In genomic region chr2:102278720-102279390, GRCh38 we compare ENCODE assay signal across 22 cellular contexts. TPM values are rescaled to one million over a fixed set of nuclear protein-coding genes. Genes with fewer than 3 reads are reported as not detected.
A peak's percentile ranks its signal among the peaks of the same experiment; 100 is the strongest.
DNase-seq lines count a peak whose midpoint lies in the region; ATAC-seq and TF ChIP-seq lines count a peak whose summit lies in the region.
"Had no signal": no experiment of that assay in that cellular context is flagged by ENCODE, and none has a peak within 500 bp of the region (broad histone marks: within the 10 kb centered on the region; RNA-seq: fewer than 3 reads in every experiment).

No MANE protein-coding gene starts in this region.

- no peak overlapping the region for H3K4me3 ChIP-seq in fibroblast of lung (replicated peaks in 1 of 4; ENCODE audit: control extremely low read depth in 1 of 4, insufficient read depth in 1 of 4, low read depth in 3 of 4, low read length in 4 of 4)
- H3K4me3 ChIP-seq in gastrocnemius medialis: no peak overlapping the region
- H3K4me3 ChIP-seq: adrenal gland had no signal

- H3K4me2 ChIP-seq in fibroblast of lung (ENCODE audit: extremely low read depth, insufficient read depth, low read length): no peak overlapping the region

- in situ Hi-C loops in gastrocnemius medialis (cut with MboI; ENCODE audit: low sequenced_read_pairs in 4 of 4): loop anchor here in 1 of 4 donors (25.0 kb wide), 1 partner anchor 158 kb away; no protein-coding TSS in a partner anchor

- no peak overlapping the region for H2AFZ ChIP-seq in fibroblast of lung (ENCODE audit: low read length)

- no peaks in the 10 kb centered on the region for H3K79me2 ChIP-seq in fibroblast of lung (ENCODE audit: control insufficient read depth, insufficient read depth, low read length)

- peaks cover 43% of the 10 kb centered on the region for H3K36me3 Mint-ChIP-seq in activated CD8-positive, alpha-beta T cell treated with anti-CD3 and anti-CD28 coated beads, Interleukin-2, amount 10 ng/mL, durations not matched to agents 7 days and 5 days (ENCODE audit: low read depth)
- no peaks in the 10 kb centered on the region for H3K36me3 Mint-ChIP-seq in activated CD8-positive, alpha-beta T cell treated with anti-CD3 and anti-CD28 coated beads for 36 hours (ENCODE audit: low read depth)

- intact Hi-C loops in activated CD8-positive, alpha-beta T cell treated with anti-CD3 and anti-CD28 coated beads for 36 hours (cut with micrococcal nuclease): no loop called here
- intact Hi-C loops in gastrocnemius medialis (cut with DNase I; ENCODE audit: low total_unique reads): no loop called here

- no peak overlapping the region for H3K9ac ChIP-seq in fibroblast of lung (ENCODE audit: insufficient read depth, low read length)

- POLR2A ChIA-PET in activated CD8-positive, alpha-beta T cell treated with anti-CD3 and anti-CD28 coated beads, Interleukin-2, amount 10 ng/mL, durations not matched to agents 7 days and 5 days (lab: Charles Lee): no interaction called here
- POLR2A ChIA-PET in activated CD8-positive, alpha-beta T cell treated with anti-CD3 and anti-CD28 coated beads for 36 hours (lab: Charles Lee): no interaction called here

- peaks cover 2% of the 10 kb centered on the region for H3K27me3 ChIP-seq in fibroblast of lung (ENCODE audit: control insufficient read depth, insufficient read depth, low read length)
- no peaks in the 10 kb centered on the region for H3K27me3 ChIP-seq in gastrocnemius medialis
- H3K27me3 ChIP-seq: adrenal gland had no signal

- H3K36me3 ChIP-seq in fibroblast of lung (ENCODE audit: control insufficient read depth, insufficient read depth, low read length): no peaks in the 10 kb centered on the region
- H3K36me3 ChIP-seq in gastrocnemius medialis: no peaks in the 10 kb centered on the region
- H3K36me3 ChIP-seq: adrenal gland had no signal

- CTCF ChIA-PET in activated CD8-positive, alpha-beta T cell treated with anti-CD3 and anti-CD28 coated beads, Interleukin-2, amount 10 ng/mL, durations not matched to agents 7 days and 5 days (lab: Charles Lee): interaction anchor here (1.1 to 6.7 kb wide), 5 partner anchors 12 to 165 kb away, joined by 3 to 38 read pairs (median 4); no protein-coding TSS in a partner anchor
- CTCF ChIA-PET in activated CD8-positive, alpha-beta T cell treated with anti-CD3 and anti-CD28 coated beads for 36 hours (lab: Charles Lee): interaction anchor here (1.4 kb wide), 1 partner anchor 25 kb away, joined by 4 read pairs; no protein-coding TSS in a partner anchor

- no peaks in the 10 kb centered on the region for H3K27me3 Mint-ChIP-seq in activated CD8-positive, alpha-beta T cell treated with anti-CD3 and anti-CD28 coated beads, Interleukin-2, amount 10 ng/mL, durations not matched to agents 7 days and 5 days (ENCODE audit: low read depth)
- H3K27me3 Mint-ChIP-seq in activated CD8-positive, alpha-beta T cell treated with anti-CD3 and anti-CD28 coated beads for 36 hours: peaks cover 4% of the 10 kb centered on the region
- H3K27me3 Mint-ChIP-seq: CD4-positive, alpha-beta T cell; T-helper 17 cell had no signal

- no peak for TF ChIP-seq CTCF in activated CD8-positive, alpha-beta T cell treated with anti-CD3 and anti-CD28 coated beads for 36 hours (IDR thresholded peaks at IDR 0.05)
- TF ChIP-seq CTCF in fibroblast of lung (conservative IDR thresholded peaks at IDR 0.05 in 1 of 2, IDR thresholded peaks at IDR 0.05 in 1 of 2; ENCODE audit: low read depth in 1 of 2, low read length in 2 of 2): no peak
- TF ChIP-seq CTCF in gastrocnemius medialis (IDR thresholded peaks at IDR 0.05 in 4 of 5, conservative IDR thresholded peaks at IDR 0.05 in 1 of 5): no peak

- no peaks in the 10 kb centered on the region for H3K4me1 ChIP-seq in fibroblast of lung (ENCODE audit: control insufficient read depth, extremely low read depth, insufficient read depth, low read length)
- H3K4me1 ChIP-seq in gastrocnemius medialis: no peaks in the 10 kb centered on the region
- H3K4me1 ChIP-seq: adrenal gland had no signal

- no peak for DNase-seq in activated CD8-positive, alpha-beta T cell treated with anti-CD3 and anti-CD28 coated beads, Interleukin-2, amount 10 ng/mL, durations not matched to agents 7 days and 5 days
- no peak for DNase-seq in activated CD8-positive, alpha-beta T cell treated with anti-CD3 and anti-CD28 coated beads for 36 hours
- DNase-seq in NOMO-1 treated with DMSO at 0.1 percent for 48 hours (lab: John Stamatoyannopoulos, UW; ENCODE audit: unreplicated experiment) (peak; percentile 56), fibroblast of lung (ENCODE audit: low read depth in 2 of 2) (peak; percentile 34 to 52), gastrocnemius medialis (peak; percentile 76 to 80)
- DNase-seq: ACHN; activated CD8-positive, alpha-beta memory T cell treated with anti-CD3 and anti-CD28 coated beads for 24 hours; CD4-positive, alpha-beta T cell; HFFc6; left cardiac atrium; midbrain; NCI-H1092 treated with DMSO at 0.1 percent for 48 hours; NCI-H526; nucleus accumbens; SIG-M5; substantia nigra; T-helper 17 cell had no signal

- no peak overlapping the region for H3K4me3 Mint-ChIP-seq in activated CD8-positive, alpha-beta T cell treated with anti-CD3 and anti-CD28 coated beads, Interleukin-2, amount 10 ng/mL, durations not matched to agents 7 days and 5 days
- H3K4me3 Mint-ChIP-seq in activated CD8-positive, alpha-beta T cell treated with anti-CD3 and anti-CD28 coated beads for 36 hours: no peak overlapping the region
- H3K4me3 Mint-ChIP-seq: CD4-positive, alpha-beta T cell; HFFc6; T-helper 17 cell; WTC11 had no signal

- no peak for TF ChIP-seq POLR2A in gastrocnemius medialis (IDR thresholded peaks at IDR 0.05)

- peak overlapping the region; percentile 80 for H3K27ac Mint-ChIP-seq in activated CD8-positive, alpha-beta T cell treated with anti-CD3 and anti-CD28 coated beads, Interleukin-2, amount 10 ng/mL, durations not matched to agents 7 days and 5 days
- H3K27ac Mint-ChIP-seq in activated CD8-positive, alpha-beta T cell treated with anti-CD3 and anti-CD28 coated beads for 36 hours: no peak overlapping the region
- H3K27ac Mint-ChIP-seq: CD4-positive, alpha-beta T cell; HFFc6; T-helper 17 cell; WTC11 had no signal

- H3K4me1 Mint-ChIP-seq in activated CD8-positive, alpha-beta T cell treated with anti-CD3 and anti-CD28 coated beads, Interleukin-2, amount 10 ng/mL, durations not matched to agents 7 days and 5 days (ENCODE audit: low read depth): peaks cover 72% of the 10 kb centered on the region
- H3K4me1 Mint-ChIP-seq in activated CD8-positive, alpha-beta T cell treated with anti-CD3 and anti-CD28 coated beads for 36 hours (ENCODE audit: low read depth): peaks cover 26% of the 10 kb centered on the region
- H3K4me1 Mint-ChIP-seq: WTC11 had no signal

- H3K27ac ChIP-seq in fibroblast of lung (ENCODE audit: insufficient read depth, low read length) (no peak overlapping the region), gastrocnemius medialis (peak overlapping the region in 3 of 4 donors; percentile 16 to 78 (median 47))
- H3K27ac ChIP-seq: adrenal gland had no signal

- H3K9me3 ChIP-seq in fibroblast of lung (ENCODE audit: control insufficient read depth, insufficient read depth, low read depth, low read length) (no peaks in the 10 kb centered on the region), gastrocnemius medialis (no peaks in the 10 kb centered on the region)
- H3K9me3 ChIP-seq: adrenal gland had no signal

- no peak for ATAC-seq in activated CD8-positive, alpha-beta T cell treated with anti-CD3 and anti-CD28 coated beads, Interleukin-2, amount 10 ng/mL, durations not matched to agents 7 days and 5 days
- no peak for ATAC-seq in activated CD8-positive, alpha-beta T cell treated with anti-CD3 and anti-CD28 coated beads for 36 hours
- ATAC-seq in gastrocnemius medialis (peak; percentile 93 to 98), GM21737 (IDR thresholded peaks at IDR 0.05; ENCODE audit: unreplicated experiment) (no peak), HG03108 (IDR thresholded peaks at IDR 0.05; ENCODE audit: unreplicated experiment) (no peak), HG03135 (IDR thresholded peaks at IDR 0.05; ENCODE audit: unreplicated experiment) (no peak)
- ATAC-seq: left cardiac atrium, T-helper 17 cell, WTC11 had no signal

- peaks cover 21% of the 10 kb centered on the region for H3K9me3 Mint-ChIP-seq in activated CD8-positive, alpha-beta T cell treated with anti-CD3 and anti-CD28 coated beads, Interleukin-2, amount 10 ng/mL, durations not matched to agents 7 days and 5 days (ENCODE audit: insufficient read depth)
- H3K9me3 Mint-ChIP-seq in activated CD8-positive, alpha-beta T cell treated with anti-CD3 and anti-CD28 coated beads for 36 hours: peaks cover 3% of the 10 kb centered on the region
- H3K9me3 Mint-ChIP-seq: HFFc6 had no signal

- H4K20me1 ChIP-seq in fibroblast of lung (ENCODE audit: control insufficient read depth, extremely low read depth, insufficient read depth, low read length): no peaks in the 10 kb centered on the region

RNA-seq across cellular contexts. Expression of gene IL1RL1, which starts 32.5 kb away (rescaled TPM):
- total RNA-seq in activated CD8-positive, alpha-beta T cell treated with anti-CD3 and anti-CD28 coated beads, Interleukin-2, amount 10 ng/mL, durations not matched to agents 7 days and 5 days: under 1 TPM; 0.13 to 0.21 TPM
- under 1 TPM; 0.09 to 0.20 TPM for total RNA-seq in activated CD8-positive, alpha-beta T cell treated with anti-CD3 and anti-CD28 coated beads for 36 hours
- 0.50 and 4.6 TPM in 2 replicates for total RNA-seq in fibroblast of lung
- 0.02 and 0.14 TPM in 2 replicates for polyA plus RNA-seq in fibroblast of lung
- not detected in 2 replicates for polyA plus RNA-seq in fibroblast of lung (2012)
- not detected in 2 replicates for polyA minus RNA-seq in fibroblast of lung (ENCODE audit: low replicate concordance)
- 1 to 10 TPM in 3 of 4 donors, under 1 TPM in 1; 0.82 to 6.8 (median 2.7) TPM for total RNA-seq in gastrocnemius medialis
- total RNA-seq: CD4-positive, alpha-beta T cell; HFFc6; WTC11 had no signal

Comparison
In these comparisons a context has a peak if more than half of its experiments do, and no peak if none do; other contexts are left out.
1. ATAC-seq: peak in gastrocnemius medialis (2 of 2); none in activated CD8-positive, alpha-beta T cell treated with anti-CD3 and anti-CD28 coated beads, Interleukin-2, amount 10 ng/mL, durations not matched to agents 7 days and 5 days (single experiment), activated CD8-positive, alpha-beta T cell treated with anti-CD3 and anti-CD28 coated beads for 36 hours (single experiment), GM21737 (single experiment), HG03108 (single experiment) and HG03135 (single experiment).
2. DNase-seq: peak in NOMO-1 treated with DMSO at 0.1 percent for 48 hours (single experiment), fibroblast of lung (2 of 2) and gastrocnemius medialis (2 of 2); none in activated CD8-positive, alpha-beta T cell treated with anti-CD3 and anti-CD28 coated beads, Interleukin-2, amount 10 ng/mL, durations not matched to agents 7 days and 5 days (single experiment) and activated CD8-positive, alpha-beta T cell treated with anti-CD3 and anti-CD28 coated beads for 36 hours (single experiment).